In the genomic region with DNA sequence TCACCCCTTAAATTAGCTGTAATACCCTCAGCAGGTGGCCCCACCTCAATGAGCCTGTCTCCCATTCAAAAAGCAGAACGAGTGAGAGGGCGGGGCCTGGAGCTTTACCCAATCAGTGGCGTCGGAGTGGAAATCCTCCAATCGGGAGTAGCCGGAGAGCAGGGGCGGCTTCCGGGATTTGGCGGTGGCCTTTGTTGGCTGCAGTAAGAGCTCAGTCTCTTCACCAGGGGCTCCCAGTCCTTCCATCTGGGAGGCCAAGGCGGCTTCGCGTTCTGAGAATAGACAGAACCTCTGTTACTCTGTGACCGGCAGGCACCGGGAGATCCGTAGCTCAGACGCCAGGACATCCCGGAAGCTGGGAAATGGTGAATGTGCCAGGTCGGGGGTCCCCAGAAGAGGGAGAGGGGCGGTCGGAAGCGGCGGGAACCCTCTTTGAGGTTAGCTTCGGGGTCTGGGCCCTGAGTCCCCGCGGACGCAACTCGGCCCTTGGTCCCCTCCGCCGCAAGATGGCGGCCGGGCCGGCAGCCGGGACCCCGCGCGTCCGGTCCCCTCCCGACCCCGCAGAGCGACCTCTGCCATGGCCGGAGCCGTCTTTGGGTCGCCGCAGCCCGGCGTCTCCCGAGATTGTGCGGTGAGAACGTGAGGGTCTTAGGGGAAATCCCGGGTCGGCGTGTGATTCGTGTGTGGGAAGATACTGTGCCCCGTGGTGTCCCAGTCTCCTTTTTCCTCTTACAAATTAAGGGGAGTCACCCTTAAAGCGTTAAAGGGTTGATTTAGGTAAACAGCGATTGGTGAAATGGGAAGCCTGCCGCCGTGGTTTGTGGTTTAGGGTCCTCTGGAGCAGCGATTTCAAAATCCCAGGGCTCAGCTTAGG, we compare ENCODE assay signal across 8 cellular contexts.
DNase-seq lines count a peak whose midpoint lies in the region; ATAC-seq and TF ChIP-seq lines count a peak whose summit lies in the region.

No MANE protein-coding gene starts in this region.

- peak overlapping the region; percentile 93 to 97 (median 96) for H3K27ac ChIP-seq in spleen

- intact Hi-C loops in spleen (cut with DNase I; ENCODE audit: low total_unique reads): loop anchor here (10.0 kb wide), 1 partner anchor 229 kb away; the partner anchor contains the start of gene SLC5A2

- TF ChIP-seq CTCF in AG09309 (IDR thresholded peaks at IDR 0.05; ENCODE audit: control insufficient read depth, insufficient read depth, low read depth, low read length, missing control alignments): no peak
- TF ChIP-seq CTCF in spleen (IDR thresholded peaks at IDR 0.05 in 8 of 11, conservative IDR thresholded peaks at IDR 0.05 in 3 of 11): peak in 2 of 11 experiments; percentile 17 to 21

- H3K36me3 ChIP-seq in spleen: peaks cover 0 to 39% (median 10%) of the 10 kb centered on the region in 6 donors

- in situ Hi-C loops in GM18951 (cut with MboI; ENCODE audit: low sequenced_read_pairs, unreplicated experiment): no loop called here

- H3K4me3 ChIP-seq in AG09309 (ENCODE audit: control insufficient read depth, low read depth, low read length): peak overlapping the region; percentile 87
- H3K4me3 ChIP-seq in spleen: peak overlapping the region; percentile 59 to 91 (median 86)

- peak; percentile 74 for DNase-seq in AG09309 (ENCODE audit: low read depth)
- DNase-seq in NCI-H2227 treated with DMSO at 0.1 percent for 48 hours (lab: John Stamatoyannopoulos, UW): peak; percentile 84
- DNase-seq in activated CD4-positive, CD25-positive, alpha-beta regulatory T cell (lab: John Stamatoyannopoulos, UW): peak; percentile 74 to 88 (median 84)
- peak; percentile 86 for DNase-seq in central memory CD4-positive, alpha-beta T cell
- peak; percentile 94 for DNase-seq in iris pigment epithelial cell (ENCODE audit: low read depth)
- DNase-seq in spleen: peak; percentile 94

- peak; percentile 95 for ATAC-seq in HG03175 (IDR thresholded peaks at IDR 0.05; ENCODE audit: unreplicated experiment)

- peaks cover 0 to under 1% (median 0%) of the 10 kb centered on the region in 8 donors for H3K9me3 ChIP-seq in spleen

- peaks cover 17 to 43% (median 28%) of the 10 kb centered on the region in 6 donors for H3K4me1 ChIP-seq in spleen

- TF ChIP-seq POLR2A in GM18951 (IDR thresholded peaks at IDR 0.05; ENCODE audit: extremely low read depth, insufficient read depth, insufficient read length) (peak; percentile 98), spleen (IDR thresholded peaks at IDR 0.05) (peak; percentile 41 to 77 (median 70))

- WGBS in spleen, 5 donors: 0 to 1% (median 0%) methylated on average over 27 to 59 of the region's 59 CpGs

- no peaks in the 10 kb centered on the region for H3K27me3 ChIP-seq in spleen (replicated peaks in 1 of 7)

Comparison
In these comparisons a context has a peak if more than half of its experiments do, and no peak if none do; other contexts are left out.
1. Peak in every context shown above with its lines: DNase-seq, ATAC-seq, H3K4me3 ChIP-seq and H3K27ac ChIP-seq.